Comparison of ENCODE assay signal across 23 cellular contexts in genomic region chr6:28764761-28765282, GRCh38.
DNase-seq lines count a peak whose midpoint lies in the region; ATAC-seq, FAIRE-seq and TF ChIP-seq lines count a peak whose summit lies in the region.
"Had no signal": no experiment of that assay in that cellular context is flagged by ENCODE, and none has a peak within 500 bp of the region (broad histone marks: within the 10 kb centered on the region; RNA-seq: fewer than 3 reads in every experiment).

No MANE protein-coding gene starts in this region.

- TF ChIP-seq RAD21 in HepG2 (CRISPR knock-in tag; IDR thresholded peaks at IDR 0.05), result no peak

- H3K79me2 ChIP-seq in HepG2 (ENCODE audit: insufficient read depth, low read length), result no peaks in the 10 kb centered on the region

- no peaks in the 10 kb centered on the region for H3K4me1 Mint-ChIP-seq in activated T-helper 1 cell treated with anti-CD3 and anti-CD28 coated beads, Interleukin-12 subunit alpha, Interleukin-12 subunit beta, Interleukin-2, Interleukin-4 antibody, amounts not matched to agents 30 ng/mL and 10 ng/mL and 1 ng/mL, durations not matched to agents 14 hours and 24 hours and 36 hours (ENCODE audit: low read depth)
- H3K4me1 Mint-ChIP-seq in effector memory CD8-positive, alpha-beta T cell (ENCODE audit: low read depth in 2 of 2), result peaks cover 0 to 4% of the 10 kb centered on the region in 2 donors
- H3K4me1 Mint-ChIP-seq: activated naive CD4-positive, alpha-beta T cell treated with anti-CD3 and anti-CD28 coated beads, Interleukin-2, amount 50 U/mL, for 24 hours; T-helper 17 cell had no signal

- no peak for DNase-seq in HepG2 (ENCODE audit: low spot score)
- no peak for DNase-seq in right lobe of liver
- DNase-seq in activated T-helper 1 cell treated with anti-CD3 and anti-CD28 coated beads, Interleukin-12 subunit alpha, Interleukin-12 subunit beta, Interleukin-2, Interleukin-4 antibody, amounts not matched to agents 30 ng/mL and 10 ng/mL and 1 ng/mL, durations not matched to agents 14 hours and 24 hours and 36 hours (ENCODE audit: low spot score), result no peak
- no peak for DNase-seq in DMS153 treated with DMSO at 0.1 percent for 48 hours (lab: John Stamatoyannopoulos, UW; ENCODE audit: unreplicated experiment)
- no peak for DNase-seq in effector memory CD8-positive, alpha-beta T cell
- DNase-seq in ascending aorta (ENCODE audit: low spot score in 2 of 2), result no peak
- DNase-seq in activated gamma-delta T cell (lab: John Stamatoyannopoulos, UW), result no peak
- DNase-seq: activated CD4-positive, alpha-beta T cell treated with anti-CD3 and anti-CD28 coated beads for 48 hours; body of pancreas; left lung; mucosa of descending colon; NCI-H187; NCI-H2227 treated with DMSO at 0.1 percent for 48 hours; SIG-M5; substantia nigra; T-helper 17 cell had no signal

- peaks cover 54% of the 10 kb centered on the region for H3K27me3 Mint-ChIP-seq in activated T-helper 1 cell treated with anti-CD3 and anti-CD28 coated beads, Interleukin-12 subunit alpha, Interleukin-12 subunit beta, Interleukin-2, Interleukin-4 antibody, amounts not matched to agents 30 ng/mL and 10 ng/mL and 1 ng/mL, durations not matched to agents 14 hours and 24 hours and 36 hours (ENCODE audit: insufficient read depth)
- peaks cover 84 to 87% of the 10 kb centered on the region in 2 donors for H3K27me3 Mint-ChIP-seq in effector memory CD8-positive, alpha-beta T cell

- H3K9me3 Mint-ChIP-seq in activated T-helper 1 cell treated with anti-CD3 and anti-CD28 coated beads, Interleukin-12 subunit alpha, Interleukin-12 subunit beta, Interleukin-2, Interleukin-4 antibody, amounts not matched to agents 30 ng/mL and 10 ng/mL and 1 ng/mL, durations not matched to agents 14 hours and 24 hours and 36 hours, result peaks cover 7% of the 10 kb centered on the region
- peaks cover 3 to 8% of the 10 kb centered on the region in 2 donors for H3K9me3 Mint-ChIP-seq in effector memory CD8-positive, alpha-beta T cell
- H3K9me3 Mint-ChIP-seq: activated naive CD4-positive, alpha-beta T cell treated with anti-CD3 and anti-CD28 coated beads, Interleukin-2, amount 50 U/mL, for 24 hours; neural crest cell had no signal

- CTCF ChIA-PET in HepG2 (lab: Yijun Ruan, JAX; ENCODE audit: low intra/inter-chr PET ratio, low total read pairs), result no interaction called here

- H3K27ac Mint-ChIP-seq in activated T-helper 1 cell treated with anti-CD3 and anti-CD28 coated beads, Interleukin-12 subunit alpha, Interleukin-12 subunit beta, Interleukin-2, Interleukin-4 antibody, amounts not matched to agents 30 ng/mL and 10 ng/mL and 1 ng/mL, durations not matched to agents 14 hours and 24 hours and 36 hours, result peak overlapping the region; percentile 72
- H3K27ac Mint-ChIP-seq in effector memory CD8-positive, alpha-beta T cell, result no peak overlapping the region
- H3K27ac Mint-ChIP-seq: activated naive CD4-positive, alpha-beta T cell treated with anti-CD3 and anti-CD28 coated beads, Interleukin-2, amount 50 U/mL, for 24 hours; T-helper 17 cell had no signal

- TF ChIP-seq POLR2A in HepG2 (IDR thresholded peaks at IDR 0.05; ENCODE audit: insufficient read depth in 1 of 2, low read depth in 2 of 2, low read length in 2 of 2) (no peak), right lobe of liver (IDR thresholded peaks at IDR 0.05) (no peak)

- no peak for ATAC-seq in HepG2
- no peak for ATAC-seq in right lobe of liver
- ATAC-seq in effector memory CD8-positive, alpha-beta T cell (replicated peaks), result no peak
- ATAC-seq: body of pancreas, left lung, mucosa of descending colon, T-helper 17 cell had no signal

- no peaks in the 10 kb centered on the region for H3K4me1 ChIP-seq in HepG2 (ENCODE audit: insufficient read depth, low read length)
- no peaks in the 10 kb centered on the region for H3K4me1 ChIP-seq in right lobe of liver
- no peaks in the 10 kb centered on the region for H3K4me1 ChIP-seq in ascending aorta
- H3K4me1 ChIP-seq: body of pancreas, left lung had no signal

- H2AFZ ChIP-seq in HepG2 (ENCODE audit: low read length), result no peak overlapping the region

- BruUV-seq in HepG2 (replicated peaks; lab: Mats Ljungman, UMichigan), result no TSS peak

- no peak overlapping the region for H3K4me3 ChIP-seq in HepG2 (replicated peaks in 1 of 3; ENCODE audit: insufficient read depth in 1 of 3, low read depth in 2 of 3, low read length in 3 of 3)
- H3K4me3 ChIP-seq in right lobe of liver, result no peak overlapping the region
- H3K4me3 ChIP-seq in iPS-18c (ENCODE audit: insufficient read depth, low read depth, low read length), result peak overlapping the region; percentile 20
- peak overlapping the region in 1 of 2 donors; percentile 5 for H3K4me3 ChIP-seq in ascending aorta
- H3K4me3 ChIP-seq: body of pancreas, left lung, mucosa of descending colon had no signal

- FAIRE-seq in HepG2 (lab: Jason Lieb, UNC), result no peak
- FAIRE-seq: colon, urothelium cell line had no signal

- no peak for TF ChIP-seq EP300 in HepG2 (IDR thresholded peaks at IDR 0.05; ENCODE audit: low read depth in 2 of 2, low read length in 2 of 2)
- TF ChIP-seq EP300 in HepG2 (CRISPR knock-in tag; IDR thresholded peaks at IDR 0.05; ENCODE audit: borderline replicate concordance), result no peak

- no peak overlapping the region for H3K4me3 Mint-ChIP-seq in activated T-helper 1 cell treated with anti-CD3 and anti-CD28 coated beads, Interleukin-12 subunit alpha, Interleukin-12 subunit beta, Interleukin-2, Interleukin-4 antibody, amounts not matched to agents 30 ng/mL and 10 ng/mL and 1 ng/mL, durations not matched to agents 14 hours and 24 hours and 36 hours
- H3K4me3 Mint-ChIP-seq in effector memory CD8-positive, alpha-beta T cell, result no peak overlapping the region
- H3K4me3 Mint-ChIP-seq: activated naive CD4-positive, alpha-beta T cell treated with anti-CD3 and anti-CD28 coated beads, Interleukin-2, amount 50 U/mL, for 24 hours; neural crest cell; T-helper 17 cell had no signal

- in situ Hi-C loops in HepG2 (cut with HindIII; ENCODE audit: extremely low pct_ligation_motif_present, low pct_unique_long_range_greater_than_20kb), result no loop called here

- no peak overlapping the region for H3K4me2 ChIP-seq in HepG2 (ENCODE audit: low read depth, low read length)
- H3K4me2 ChIP-seq: KMS-11 had no signal

- WGBS in HepG2 (ENCODE audit: low lambda C conversion rate), result 49% methylated on average over 15 of the region's 15 CpGs
- WGBS in right lobe of liver (ENCODE audit: insufficient coverage, low coverage, low lambda C conversion rate, missing lambda C conversion rate), result 18% methylated on average over 15 of the region's 15 CpGs

- H4K20me1 ChIP-seq in HepG2 (ENCODE audit: insufficient read depth, low read length), result no peaks in the 10 kb centered on the region

- H3K36me3 Mint-ChIP-seq in activated T-helper 1 cell treated with anti-CD3 and anti-CD28 coated beads, Interleukin-12 subunit alpha, Interleukin-12 subunit beta, Interleukin-2, Interleukin-4 antibody, amounts not matched to agents 30 ng/mL and 10 ng/mL and 1 ng/mL, durations not matched to agents 14 hours and 24 hours and 36 hours (ENCODE audit: low read depth), result no peaks in the 10 kb centered on the region
- no peaks in the 10 kb centered on the region for H3K36me3 Mint-ChIP-seq in effector memory CD8-positive, alpha-beta T cell (ENCODE audit: insufficient read depth)

- H3K9me3 ChIP-seq in HepG2 (ENCODE audit: low read length) (no peaks in the 10 kb centered on the region), right lobe of liver (no peaks in the 10 kb centered on the region), iPS-18c (ENCODE audit: control insufficient read depth, insufficient read depth, low read length) (peaks cover 2% of the 10 kb centered on the region), ascending aorta (no peaks in the 10 kb centered on the region)
- H3K9me3 ChIP-seq: body of pancreas, left lung, mucosa of descending colon had no signal

- TF ChIP-seq CTCF in HepG2 (CRISPR knock-in tag; IDR thresholded peaks at IDR 0.05) (no peak), right lobe of liver (IDR thresholded peaks at IDR 0.05) (no peak), ascending aorta (IDR thresholded peaks at IDR 0.05) (no peak)

- POLR2A ChIA-PET in HepG2 (lab: Yijun Ruan, JAX), result no interaction called here

- intact Hi-C loops in HepG2 (cut with micrococcal nuclease; ENCODE audit: unreplicated experiment) (no loop called here), right lobe of liver (cut with DNase I) (no loop called here), ascending aorta (cut with DNase I) (no loop called here)
- intact Hi-C loops in activated T-helper 1 cell treated with anti-CD3 and anti-CD28 coated beads, Interleukin-12 subunit alpha, Interleukin-12 subunit beta, Interleukin-2, Interleukin-4 antibody, amounts not matched to agents 30 ng/mL and 10 ng/mL and 1 ng/mL, durations not matched to agents 14 hours and 24 hours and 36 hours (cut with micrococcal nuclease), result no loop called here

- H3K9ac ChIP-seq in HepG2 (ENCODE audit: insufficient read depth, low read depth, low read length), result no peak overlapping the region
- H3K9ac ChIP-seq: KMS-11 had no signal

- no peaks in the 10 kb centered on the region for H3K36me3 ChIP-seq in HepG2 (replicated peaks in 1 of 2; ENCODE audit: control insufficient read depth in 1 of 2, insufficient read depth in 2 of 2, low read length in 2 of 2)
- H3K36me3 ChIP-seq in right lobe of liver, result no peaks in the 10 kb centered on the region
- no peaks in the 10 kb centered on the region for H3K36me3 ChIP-seq in ascending aorta
- H3K36me3 ChIP-seq: left lung had no signal

- H3K27ac ChIP-seq in HepG2 (ENCODE audit: extremely low read length, insufficient read depth, low read length), result no peak overlapping the region
- no peak overlapping the region for H3K27ac ChIP-seq in right lobe of liver
- no peak overlapping the region for H3K27ac ChIP-seq in ascending aorta
- H3K27ac ChIP-seq: body of pancreas, C4-2B, KMS-11, left lung had no signal

- H3K27me3 ChIP-seq in HepG2 (ENCODE audit: control insufficient read depth in 1 of 2, insufficient read depth in 2 of 2, low read length in 2 of 2) (peaks cover 8 to 53% of the 10 kb centered on the region in 2 experiments; a peak in 4 of 5 replicates), right lobe of liver (peaks cover 0 to 17% of the 10 kb centered on the region in 2 donors), ascending aorta (peaks cover 5% of the 10 kb centered on the region)

TF ChIP-seq in HepG2, 621 proteins besides CTCF, POLR2A, EP300 and RAD21:
- peak; percentile 88; the same call in 1 of the 2 replicates for TF ChIP-seq CBX2 (IDR thresholded peaks at IDR 0.05; ENCODE audit: low read depth, low read length)
- no peak for TF ChIP-seq CBX2 (CRISPR knock-in tag; IDR thresholded peaks at IDR 0.05; ENCODE audit: low read depth)
- TF ChIP-seq ZSCAN9 (CRISPR knock-in tag; IDR thresholded peaks at IDR 0.05; ENCODE audit: borderline replicate concordance), result no peak
TF ChIP-seq in HepG2: peak in this region for 1.
